In genomic region chr1:232773752-232774151, GRCh38 we compare ENCODE assay signal across 9 cellular contexts. TPM values are rescaled to one million over a fixed set of nuclear protein-coding genes. Genes with fewer than 3 reads are reported as not detected.
"Had no signal": no experiment of that assay in that cellular context is flagged by ENCODE, and none has a peak within 500 bp of the region (broad histone marks: within the 10 kb centered on the region; RNA-seq: fewer than 3 reads in every experiment).

No MANE protein-coding gene starts in this region.

- H3K4me3 Mint-ChIP-seq: H9, IgD-negative memory B cell had no signal

- DNase-seq: GOT3, H9, HCEC 1CT, KBM-7 had no signal

- FAIRE-seq: H54, HepG2 had no signal

- H3K9me3 Mint-ChIP-seq: H9, IgD-negative memory B cell had no signal

- ATAC-seq: HepG2 had no signal

- H3K27ac ChIP-seq: HL-60 had no signal

- H3K4me1 Mint-ChIP-seq: IgD-negative memory B cell had no signal

- H3K27ac Mint-ChIP-seq: H9, IgD-negative memory B cell had no signal

RNA-seq across cellular contexts. Expression of gene MAP10, which starts 31.5 kb away (rescaled TPM):
- total RNA-seq: HepG2, HT1080 had no signal
- polyA plus RNA-seq: HepG2 had no signal
